Comparison of ENCODE assay signal across 8 cellular contexts in the genomic region with DNA sequence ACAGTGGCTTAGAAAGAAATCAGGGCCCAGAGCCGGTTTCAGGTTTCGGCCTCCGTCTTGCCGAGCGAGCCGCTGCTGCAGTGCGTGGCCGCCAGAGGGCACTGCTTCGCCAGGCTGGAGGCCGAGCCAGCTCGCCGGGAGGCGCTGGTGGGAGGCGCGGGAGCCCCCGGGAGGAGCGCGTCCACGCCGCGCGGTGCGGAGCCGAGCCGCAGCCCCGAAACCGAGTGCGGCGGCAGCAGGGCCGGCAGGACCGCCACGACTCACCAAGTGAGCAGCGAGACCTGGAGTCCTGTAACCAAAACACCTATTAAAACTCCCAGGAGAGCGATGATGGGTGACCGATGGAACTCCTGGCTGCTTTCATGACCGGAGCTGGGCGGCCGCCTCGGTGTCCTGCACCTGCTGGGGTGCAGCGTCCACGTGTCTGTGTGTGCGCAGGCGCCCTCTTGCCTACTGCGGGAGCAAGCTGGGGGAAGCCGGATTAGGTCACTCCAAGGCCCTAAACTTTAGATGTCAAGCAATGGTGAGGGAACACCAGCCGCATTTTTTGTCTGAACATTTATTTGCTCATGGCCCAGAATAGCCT.
A peak's percentile ranks its signal among the peaks of the same experiment; 100 is the strongest.
DNase-seq lines count a peak whose midpoint lies in the region; ATAC-seq and TF ChIP-seq lines count a peak whose summit lies in the region.

No MANE protein-coding gene starts in this region.

- peak; percentile 81 for TF ChIP-seq CTCF in AG09319 (IDR thresholded peaks at IDR 0.05; ENCODE audit: low read depth, low read length)

- no peaks in the 10 kb centered on the region for H3K4me1 ChIP-seq in esophagus (ENCODE audit: control insufficient read depth in 2 of 2, insufficient read depth in 2 of 2, low read length in 1 of 2)

- H3K36me3 ChIP-seq in esophagus (ENCODE audit: control insufficient read depth in 2 of 2, insufficient read depth in 2 of 2, low read length in 1 of 2) = no peaks in the 10 kb centered on the region

- no peaks in the 10 kb centered on the region for H3K9me3 ChIP-seq in esophagus (ENCODE audit: control insufficient read depth in 2 of 2, insufficient read depth in 1 of 2, low read depth in 1 of 2, low read length in 1 of 2)

- ATAC-seq in GM18907 (IDR thresholded peaks at IDR 0.05; ENCODE audit: unreplicated experiment) (peak; percentile 90), HG03442 (IDR thresholded peaks at IDR 0.05; ENCODE audit: unreplicated experiment) (peak; percentile 84)

- 5 to 7% methylated on average over 41 to 46 of the region's 46 CpGs for WGBS in esophagus, 2 donors

- DNase-seq in AG09319 (ENCODE audit: extremely low read depth, low read depth) = no peak
- DNase-seq in NOMO-1 treated with dmso at 0.1 percent for 144 hours (lab: John Stamatoyannopoulos, UW; ENCODE audit: unreplicated experiment) = peak; percentile 41
- DNase-seq in activated T-cell treated with anti-CD3 and anti-CD28 coated beads for 48 hours (ENCODE audit: low read depth) = peak; percentile 69
- DNase-seq in myocyte (ENCODE audit: low read depth) = peak; percentile 74
- DNase-seq in stimulated activated CD8-positive, alpha-beta memory T cell treated with anti-CD3 and anti-CD28 coated beads, Interleukin-7, amount 100 ng/mL, for 4 hours (ENCODE audit: low read depth in 2 of 2) = peak; percentile 14 to 55

- H3K27ac ChIP-seq in esophagus (ENCODE audit: low read depth in 2 of 2, low read length in 1 of 2) = no peak overlapping the region

- peak overlapping the region; percentile 40 to 42 for H3K4me3 ChIP-seq in esophagus (ENCODE audit: low read depth in 1 of 2, low read length in 2 of 2)

- no peaks in the 10 kb centered on the region for H3K27me3 ChIP-seq in esophagus (ENCODE audit: control insufficient read depth in 1 of 2, insufficient read depth in 2 of 2, low read length in 2 of 2)
